Comparison of ENCODE assay signal across 1 cellular context in genomic region chr3:196225086-196225485, GRCh38.
TF ChIP-seq lines count a peak whose summit lies in the region.

No MANE protein-coding gene starts in this region.

TF ChIP-seq in WTC11, 78 proteins besides CTCF, POLR2A, EP300 and RAD21 (continued from another document):
- TF ChIP-seq, protein P1, sequence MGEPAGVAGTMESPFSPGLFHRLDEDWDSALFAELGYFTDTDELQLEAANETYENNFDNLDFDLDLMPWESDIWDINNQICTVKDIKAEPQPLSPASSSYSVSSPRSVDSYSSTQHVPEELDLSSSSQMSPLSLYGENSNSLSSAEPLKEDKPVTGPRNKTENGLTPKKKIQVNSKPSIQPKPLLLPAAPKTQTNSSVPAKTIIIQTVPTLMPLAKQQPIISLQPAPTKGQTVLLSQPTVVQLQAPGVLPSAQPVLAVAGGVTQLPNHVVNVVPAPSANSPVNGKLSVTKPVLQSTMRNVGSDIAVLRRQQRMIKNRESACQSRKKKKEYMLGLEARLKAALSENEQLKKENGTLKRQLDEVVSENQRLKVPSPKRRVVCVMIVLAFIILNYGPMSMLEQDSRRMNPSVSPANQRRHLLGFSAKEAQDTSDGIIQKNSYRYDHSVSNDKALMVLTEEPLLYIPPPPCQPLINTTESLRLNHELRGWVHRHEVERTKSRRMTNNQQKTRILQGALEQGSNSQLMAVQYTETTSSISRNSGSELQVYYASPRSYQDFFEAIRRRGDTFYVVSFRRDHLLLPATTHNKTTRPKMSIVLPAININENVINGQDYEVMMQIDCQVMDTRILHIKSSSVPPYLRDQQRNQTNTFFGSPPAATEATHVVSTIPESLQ (CRISPR knock-in tag; IDR thresholded peaks at IDR 0.05) = no peak
- TF ChIP-seq ZNF396 (CRISPR knock-in tag; IDR thresholded peaks at IDR 0.05; ENCODE audit: borderline replicate concordance) (no peak), ZNF138 (CRISPR knock-in tag; conservative IDR thresholded peaks at IDR 0.05) (no peak), CDX4 (CRISPR knock-in tag; IDR thresholded peaks at IDR 0.05; ENCODE audit: borderline replicate concordance) (no peak), SP1 (CRISPR knock-in tag; conservative IDR thresholded peaks at IDR 0.05) (no peak), RORB (CRISPR knock-in tag; IDR thresholded peaks at IDR 0.05) (no peak), NR1H2 (CRISPR knock-in tag; IDR thresholded peaks at IDR 0.05) (no peak), SOX15 (CRISPR knock-in tag; IDR thresholded peaks at IDR 0.05) (no peak), SMAD4 (CRISPR knock-in tag; IDR thresholded peaks at IDR 0.05) (no peak), ZNF263 (CRISPR knock-in tag; IDR thresholded peaks at IDR 0.05; ENCODE audit: low read depth) (no peak), NFYB (CRISPR knock-in tag; conservative IDR thresholded peaks at IDR 0.05; ENCODE audit: low read depth) (no peak), TEAD1 (CRISPR knock-in tag; IDR thresholded peaks at IDR 0.05) (no peak)
- TF ChIP-seq, protein P2, sequence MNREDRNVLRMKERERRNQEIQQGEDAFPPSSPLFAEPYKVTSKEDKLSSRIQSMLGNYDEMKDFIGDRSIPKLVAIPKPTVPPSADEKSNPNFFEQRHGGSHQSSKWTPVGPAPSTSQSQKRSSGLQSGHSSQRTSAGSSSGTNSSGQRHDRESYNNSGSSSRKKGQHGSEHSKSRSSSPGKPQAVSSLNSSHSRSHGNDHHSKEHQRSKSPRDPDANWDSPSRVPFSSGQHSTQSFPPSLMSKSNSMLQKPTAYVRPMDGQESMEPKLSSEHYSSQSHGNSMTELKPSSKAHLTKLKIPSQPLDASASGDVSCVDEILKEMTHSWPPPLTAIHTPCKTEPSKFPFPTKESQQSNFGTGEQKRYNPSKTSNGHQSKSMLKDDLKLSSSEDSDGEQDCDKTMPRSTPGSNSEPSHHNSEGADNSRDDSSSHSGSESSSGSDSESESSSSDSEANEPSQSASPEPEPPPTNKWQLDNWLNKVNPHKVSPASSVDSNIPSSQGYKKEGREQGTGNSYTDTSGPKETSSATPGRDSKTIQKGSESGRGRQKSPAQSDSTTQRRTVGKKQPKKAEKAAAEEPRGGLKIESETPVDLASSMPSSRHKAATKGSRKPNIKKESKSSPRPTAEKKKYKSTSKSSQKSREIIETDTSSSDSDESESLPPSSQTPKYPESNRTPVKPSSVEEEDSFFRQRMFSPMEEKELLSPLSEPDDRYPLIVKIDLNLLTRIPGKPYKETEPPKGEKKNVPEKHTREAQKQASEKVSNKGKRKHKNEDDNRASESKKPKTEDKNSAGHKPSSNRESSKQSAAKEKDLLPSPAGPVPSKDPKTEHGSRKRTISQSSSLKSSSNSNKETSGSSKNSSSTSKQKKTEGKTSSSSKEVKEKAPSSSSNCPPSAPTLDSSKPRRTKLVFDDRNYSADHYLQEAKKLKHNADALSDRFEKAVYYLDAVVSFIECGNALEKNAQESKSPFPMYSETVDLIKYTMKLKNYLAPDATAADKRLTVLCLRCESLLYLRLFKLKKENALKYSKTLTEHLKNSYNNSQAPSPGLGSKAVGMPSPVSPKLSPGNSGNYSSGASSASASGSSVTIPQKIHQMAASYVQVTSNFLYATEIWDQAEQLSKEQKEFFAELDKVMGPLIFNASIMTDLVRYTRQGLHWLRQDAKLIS (CRISPR knock-in tag; IDR thresholded peaks at IDR 0.05; ENCODE audit: borderline replicate concordance) = no peak
- TF ChIP-seq, protein P3, sequence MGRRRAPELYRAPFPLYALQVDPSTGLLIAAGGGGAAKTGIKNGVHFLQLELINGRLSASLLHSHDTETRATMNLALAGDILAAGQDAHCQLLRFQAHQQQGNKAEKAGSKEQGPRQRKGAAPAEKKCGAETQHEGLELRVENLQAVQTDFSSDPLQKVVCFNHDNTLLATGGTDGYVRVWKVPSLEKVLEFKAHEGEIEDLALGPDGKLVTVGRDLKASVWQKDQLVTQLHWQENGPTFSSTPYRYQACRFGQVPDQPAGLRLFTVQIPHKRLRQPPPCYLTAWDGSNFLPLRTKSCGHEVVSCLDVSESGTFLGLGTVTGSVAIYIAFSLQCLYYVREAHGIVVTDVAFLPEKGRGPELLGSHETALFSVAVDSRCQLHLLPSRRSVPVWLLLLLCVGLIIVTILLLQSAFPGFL (CRISPR knock-in tag; IDR thresholded peaks at IDR 0.05; ENCODE audit: borderline replicate concordance) = no peak
